ENCODE assay signal across 9 cellular contexts in the genomic region with DNA sequence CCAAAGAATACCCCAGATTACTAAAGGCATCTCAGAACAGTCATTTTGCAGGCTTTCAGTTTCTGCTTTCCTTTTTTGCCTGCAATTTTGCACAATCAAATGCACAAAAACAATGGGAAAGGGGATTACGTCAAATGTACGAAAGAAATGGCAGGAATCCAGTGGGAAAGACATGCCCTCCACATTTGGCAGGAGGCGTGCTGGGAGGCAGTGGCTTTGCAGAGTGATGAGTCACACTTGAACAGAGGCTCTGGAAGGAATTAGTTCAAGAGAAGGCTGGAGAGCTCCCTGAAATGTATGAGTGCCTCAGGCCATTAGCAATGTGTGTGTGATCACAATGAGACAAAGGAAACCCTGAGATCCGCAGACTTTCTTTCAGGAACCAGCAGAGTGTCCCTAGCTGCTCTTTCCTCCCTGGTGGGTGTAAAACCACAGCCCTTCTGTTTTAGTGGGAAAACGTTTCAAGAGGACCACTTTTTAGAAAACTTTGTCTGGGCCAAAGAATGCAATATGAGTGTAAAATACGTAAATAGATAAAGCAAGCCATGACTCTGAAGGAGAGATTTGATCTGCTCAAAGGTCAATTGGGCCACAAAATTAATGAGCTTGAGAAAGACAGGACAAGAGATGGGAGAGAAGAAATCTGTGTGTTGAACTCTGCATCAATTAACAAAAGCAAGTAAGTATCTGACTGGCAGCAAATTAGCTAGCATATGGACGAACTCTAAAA.
DNase-seq lines count a peak whose midpoint lies in the region; ATAC-seq, FAIRE-seq and TF ChIP-seq lines count a peak whose summit lies in the region.
"Had no signal": no experiment of that assay in that cellular context is flagged by ENCODE, and none has a peak within 500 bp of the region (broad histone marks: within the 10 kb centered on the region; RNA-seq: fewer than 3 reads in every experiment).

No MANE protein-coding gene starts in this region.

- DNase-seq in A549 (ENCODE audit: low read depth in 1 of 2, low spot score in 1 of 2) (peak; percentile 74 to 98), HuH-7 (ENCODE audit: low spot score) (peak; percentile 17), SK-N-SH (peak; percentile 61), foreskin keratinocyte (peak; percentile 50 to 80)
- no peak for DNase-seq in activated naive CD4-positive, alpha-beta T cell treated with anti-CD3 and anti-CD28 coated beads for 36 hours

- no peak overlapping the region for H3K27ac Mint-ChIP-seq in activated naive CD4-positive, alpha-beta T cell treated with anti-CD3 and anti-CD28 coated beads for 36 hours

- H3K9me3 ChIP-seq in A549 (peaks cover 31% of the 10 kb centered on the region), SK-N-SH (no peaks in the 10 kb centered on the region), neuron (ENCODE audit: low read length) (peaks cover 4% of the 10 kb centered on the region)

- POLR2A ChIA-PET in A549 (lab: Yijun Ruan, JAX) (no interaction called here), SK-N-SH (lab: Yijun Ruan, JAX) (interaction anchor here (0.8 to 1.5 kb wide), 2 partner anchors 155 to 157 kb away, joined by 3 read pairs; no protein-coding TSS in a partner anchor)

- TF ChIP-seq EP300 in A549 (IDR thresholded peaks at IDR 0.05) (peak; percentile 75 to 76; a peak in 3 of 5 replicates), SK-N-SH (IDR thresholded peaks at IDR 0.05; ENCODE audit: borderline replicate concordance in 1 of 2, low read depth in 1 of 2, low read length in 1 of 2) (peak; percentile 65 to 88; a peak in 3 of 4 replicates)

- TF ChIP-seq POLR2A in A549 (IDR thresholded peaks at IDR 0.05; ENCODE audit: low read length) = no peak

- H3K9me2 ChIP-seq in SK-N-SH = no peaks in the 10 kb centered on the region

- H3K36me3 ChIP-seq in SK-N-SH (replicated peaks in 1 of 2; ENCODE audit: control insufficient read depth in 1 of 2, insufficient read depth in 2 of 2, low read length in 1 of 2) (no peaks in the 10 kb centered on the region), neuron (ENCODE audit: insufficient read depth, low read length) (no peaks in the 10 kb centered on the region)
- H3K36me3 ChIP-seq: BLaER1 treated with 17β-estradiol and CSF1 and Interleukin-3, amounts not matched to agents 10 nM and 100 nM had no signal

- H3K4me1 Mint-ChIP-seq in activated naive CD4-positive, alpha-beta T cell treated with anti-CD3 and anti-CD28 coated beads for 36 hours (ENCODE audit: low read depth) = no peaks in the 10 kb centered on the region

- peak overlapping the region; percentile 79 for H3K4me2 ChIP-seq in A549
- H3K4me2 ChIP-seq in SK-N-SH = peak overlapping the region; percentile 58; the same call in 1 of the 2 replicates

- CTCF ChIA-PET in A549 (lab: Yijun Ruan, JAX) = interaction anchor here (0.6 to 1.7 kb wide), 2 partner anchors 11 to 14 kb away, joined by 3 to 5 read pairs; no protein-coding TSS in a partner anchor
- CTCF ChIA-PET in SK-N-SH (lab: Yijun Ruan, JAX) = interaction anchor here (1.0 to 1.2 kb wide), 4 partner anchors 19 to 297 kb away, joined by 3 to 4 read pairs (median 3); a partner anchor contains a TSS
- CTCF ChIA-PET in activated naive CD4-positive, alpha-beta T cell treated with anti-CD3 and anti-CD28 coated beads for 36 hours (lab: Charles Lee) = no interaction called here

- H3K27ac ChIP-seq in A549 = peak overlapping the region; percentile 82 to 87
- H3K27ac ChIP-seq in SK-N-SH (ENCODE audit: low read depth in 2 of 2, low read length in 1 of 2) = peak overlapping the region; percentile 95 to 96
- no peak overlapping the region for H3K27ac ChIP-seq in foreskin keratinocyte

- H3K27me3 ChIP-seq in SK-N-SH (ENCODE audit: insufficient read depth) (no peaks in the 10 kb centered on the region), foreskin keratinocyte (no peaks in the 10 kb centered on the region), neuron (ENCODE audit: insufficient read depth, low read length) (no peaks in the 10 kb centered on the region)
- H3K27me3 ChIP-seq: BLaER1 treated with 17β-estradiol and CSF1 and Interleukin-3, amounts not matched to agents 10 nM and 100 nM had no signal

- H3K79me2 ChIP-seq in SK-N-SH (ENCODE audit: insufficient read depth) = no peaks in the 10 kb centered on the region

- H3K27me3 Mint-ChIP-seq in activated naive CD4-positive, alpha-beta T cell treated with anti-CD3 and anti-CD28 coated beads for 36 hours (ENCODE audit: low read depth) = peaks cover 1% of the 10 kb centered on the region

- H2AFZ ChIP-seq in SK-N-SH (ENCODE audit: low read depth) (peak overlapping the region; percentile 44), neuron (ENCODE audit: low read depth, low read length) (peak overlapping the region; percentile 81)

- TF ChIP-seq CTCF in A549 (IDR thresholded peaks at IDR 0.05) = no peak
- no peak for TF ChIP-seq CTCF in SK-N-SH (IDR thresholded peaks at IDR 0.05)
- no peak for TF ChIP-seq CTCF in foreskin keratinocyte (conservative IDR thresholded peaks at IDR 0.05)

- H3K4me3 Mint-ChIP-seq in activated naive CD4-positive, alpha-beta T cell treated with anti-CD3 and anti-CD28 coated beads for 36 hours = no peak overlapping the region

- FAIRE-seq in A549 (lab: Jason Lieb, UNC) = peak; percentile 97

- H3K4me1 ChIP-seq in A549 (peaks cover 38% of the 10 kb centered on the region), SK-N-SH (ENCODE audit: control insufficient read depth in 1 of 2, insufficient read depth in 2 of 2, low read depth in 1 of 2, low read length in 1 of 2) (peaks cover 3 to 6% of the 10 kb centered on the region in 2 experiments; a peak in 3 of 4 replicates), foreskin keratinocyte (no peaks in the 10 kb centered on the region), neuron (ENCODE audit: insufficient read depth, low read length) (peaks cover 22% of the 10 kb centered on the region)

- TF ChIP-seq RAD21 in A549 (conservative IDR thresholded peaks at IDR 0.05 in 1 of 2, IDR thresholded peaks at IDR 0.05 in 1 of 2) = peak; percentile 27 to 55; a peak in 4 of 5 replicates
- peak; percentile 38 for TF ChIP-seq RAD21 in SK-N-SH (IDR thresholded peaks at IDR 0.05; ENCODE audit: low read length)

- peaks cover 2% of the 10 kb centered on the region for H3K9me3 Mint-ChIP-seq in activated naive CD4-positive, alpha-beta T cell treated with anti-CD3 and anti-CD28 coated beads for 36 hours

- WGBS in A549 (ENCODE audit: missing lambda C conversion rate) = 5% methylated on average over 7 of the region's 7 CpGs
- 9% methylated on average over 7 of the region's 7 CpGs for WGBS in SK-N-SH (ENCODE audit: low lambda C conversion rate)

- H4K20me1 ChIP-seq in SK-N-SH (ENCODE audit: insufficient read depth) = no peaks in the 10 kb centered on the region
- H4K20me1 ChIP-seq: BLaER1 treated with 17β-estradiol and CSF1 and Interleukin-3, amounts not matched to agents 10 nM and 100 nM had no signal

- no peaks in the 10 kb centered on the region for H3K36me3 Mint-ChIP-seq in activated naive CD4-positive, alpha-beta T cell treated with anti-CD3 and anti-CD28 coated beads for 36 hours (ENCODE audit: low read depth)

- 0 out of 3 replicates have a peak overlapping the region, but pooled peaks have one; percentile 15 for H3K4me3 ChIP-seq in A549
- H3K4me3 ChIP-seq in SK-N-SH (ENCODE audit: low read depth in 2 of 2, low read length in 1 of 2) = peak overlapping the region; percentile 12 to 19; a peak in 2 of 4 replicates
- H3K4me3 ChIP-seq in neuron (ENCODE audit: low read length) = peak overlapping the region; percentile 41
- H3K4me3 ChIP-seq: BLaER1 treated with 17β-estradiol and CSF1 and Interleukin-3, amounts not matched to agents 10 nM and 100 nM had no signal

- peak overlapping the region; percentile 44; the same call in 1 of the 2 replicates for H3K9ac ChIP-seq in SK-N-SH

- intact Hi-C loops in activated naive CD4-positive, alpha-beta T cell treated with anti-CD3 and anti-CD28 coated beads for 36 hours (cut with micrococcal nuclease) = no loop called here

- peaks cover 17% of the 10 kb centered on the region for H3F3A ChIP-seq in SK-N-SH (replicated peaks; ENCODE audit: insufficient read depth)

- peak; percentile 100 for ATAC-seq in A549
- peak; percentile 99 for ATAC-seq in foreskin keratinocyte
- ATAC-seq in HG03139 (IDR thresholded peaks at IDR 0.05; ENCODE audit: unreplicated experiment) = no peak
- ATAC-seq in GM21786 (IDR thresholded peaks at IDR 0.05; ENCODE audit: unreplicated experiment) = no peak

TF ChIP-seq in A549, 52 proteins besides CTCF, POLR2A, EP300 and RAD21 (continues in another document):
- TF ChIP-seq EHF (CRISPR knock-in tag; IDR thresholded peaks at IDR 0.05) (no peak), ZFP36 (IDR thresholded peaks at IDR 0.05; ENCODE audit: borderline replicate concordance, partially characterized antibody) (peak; percentile 27), RNF2 (IDR thresholded peaks at IDR 0.05; ENCODE audit: borderline replicate concordance, low read depth) (no peak), HOXB13 (CRISPR knock-in tag; IDR thresholded peaks at IDR 0.05; ENCODE audit: low read depth) (no peak; the same call in 1 of the 2 replicates), MYC (IDR thresholded peaks at IDR 0.05; ENCODE audit: borderline replicate concordance, low read length) (peak; percentile 30; the same call in 1 of the 2 replicates), FOSL2 (IDR thresholded peaks at IDR 0.05) (peak; percentile 84), FOSL2 (CRISPR knock-in tag; IDR thresholded peaks at IDR 0.05) (peak; percentile 98), CEBPB (IDR thresholded peaks at IDR 0.05) (peak; percentile 81 to 86)
- TF ChIP-seq, protein P1, sequence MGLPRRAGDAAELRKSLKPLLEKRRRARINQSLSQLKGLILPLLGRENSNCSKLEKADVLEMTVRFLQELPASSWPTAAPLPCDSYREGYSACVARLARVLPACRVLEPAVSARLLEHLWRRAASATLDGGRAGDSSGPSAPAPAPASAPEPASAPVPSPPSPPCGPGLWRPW (IDR thresholded peaks at IDR 0.05) = no peak

TF ChIP-seq in SK-N-SH, 30 proteins besides CTCF, POLR2A, EP300 and RAD21 (continues in another document):
- TF ChIP-seq, protein P2, sequence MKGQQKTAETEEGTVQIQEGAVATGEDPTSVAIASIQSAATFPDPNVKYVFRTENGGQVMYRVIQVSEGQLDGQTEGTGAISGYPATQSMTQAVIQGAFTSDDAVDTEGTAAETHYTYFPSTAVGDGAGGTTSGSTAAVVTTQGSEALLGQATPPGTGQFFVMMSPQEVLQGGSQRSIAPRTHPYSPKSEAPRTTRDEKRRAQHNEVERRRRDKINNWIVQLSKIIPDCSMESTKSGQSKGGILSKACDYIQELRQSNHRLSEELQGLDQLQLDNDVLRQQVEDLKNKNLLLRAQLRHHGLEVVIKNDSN (IDR thresholded peaks at IDR 0.05; ENCODE audit: borderline replicate concordance, low read depth) = no peak
- TF ChIP-seq RCOR1 (IDR thresholded peaks at IDR 0.05; ENCODE audit: low read length) = peak; percentile 88
- TF ChIP-seq EZH2phosphoT487 (IDR thresholded peaks at IDR 0.05; ENCODE audit: borderline replicate concordance, low read depth) = no peak
- no peak for TF ChIP-seq MEF2A (IDR thresholded peaks at IDR 0.05; ENCODE audit: borderline replicate concordance, low read depth)
- peak; percentile 49; the same call in 1 of the 2 replicates for TF ChIP-seq POLR2AphosphoS5 (IDR thresholded peaks at IDR 0.05; ENCODE audit: low read depth, low read length)

Comparison
In these comparisons a context has a peak if more than half of its experiments do, and no peak if none do; other contexts are left out.
1. ATAC-seq: peak in A549 (2 of 2) and foreskin keratinocyte (single experiment); none in HG03139 (single experiment) and GM21786 (single experiment).
2. Peak in every context shown above with its lines, with median percentiles within 50 percentile points of each other: H3K4me3 ChIP-seq.